Comparison of ENCODE assay signal across 1 cellular context in the genomic region with DNA sequence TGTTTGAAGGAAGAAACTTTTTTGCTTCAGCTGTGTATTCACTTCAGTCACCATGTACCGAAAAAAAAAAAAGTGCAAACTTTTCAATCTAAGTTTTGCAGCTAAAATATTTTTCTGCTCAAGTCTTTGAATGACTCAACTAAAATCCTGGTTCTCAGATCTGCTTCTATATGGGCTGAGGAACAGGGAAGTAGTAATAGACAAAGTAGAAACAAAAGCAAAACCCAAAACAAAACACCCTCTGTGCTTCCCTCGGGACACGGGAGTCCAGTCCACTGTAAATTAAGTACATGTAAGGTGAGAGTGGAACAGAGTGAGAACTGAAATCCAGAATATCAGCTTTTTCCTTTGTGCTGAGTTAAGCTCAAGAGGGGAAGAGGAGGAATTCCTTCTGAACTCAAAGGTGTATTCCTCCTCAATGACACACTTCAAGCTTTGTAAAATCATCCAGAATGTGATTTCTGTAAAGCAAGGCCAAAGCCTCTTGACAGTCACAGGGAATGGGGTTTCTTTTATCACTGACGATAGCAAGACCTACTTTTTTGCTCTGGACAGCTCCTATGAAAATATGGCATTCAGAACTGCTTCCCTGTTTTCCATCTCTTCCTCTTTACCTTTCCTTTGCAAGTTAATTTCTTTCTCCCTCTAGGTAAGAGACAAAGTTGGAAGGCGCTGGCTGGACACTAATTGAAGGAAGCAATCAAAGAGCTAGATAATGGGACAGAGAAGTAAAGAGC.
TF ChIP-seq lines count a peak whose summit lies in the region.

No MANE protein-coding gene starts in this region.

TF ChIP-seq in Ishikawa, 13 proteins besides CTCF, POLR2A, EP300 and RAD21:
- TF ChIP-seq, protein P1, sequence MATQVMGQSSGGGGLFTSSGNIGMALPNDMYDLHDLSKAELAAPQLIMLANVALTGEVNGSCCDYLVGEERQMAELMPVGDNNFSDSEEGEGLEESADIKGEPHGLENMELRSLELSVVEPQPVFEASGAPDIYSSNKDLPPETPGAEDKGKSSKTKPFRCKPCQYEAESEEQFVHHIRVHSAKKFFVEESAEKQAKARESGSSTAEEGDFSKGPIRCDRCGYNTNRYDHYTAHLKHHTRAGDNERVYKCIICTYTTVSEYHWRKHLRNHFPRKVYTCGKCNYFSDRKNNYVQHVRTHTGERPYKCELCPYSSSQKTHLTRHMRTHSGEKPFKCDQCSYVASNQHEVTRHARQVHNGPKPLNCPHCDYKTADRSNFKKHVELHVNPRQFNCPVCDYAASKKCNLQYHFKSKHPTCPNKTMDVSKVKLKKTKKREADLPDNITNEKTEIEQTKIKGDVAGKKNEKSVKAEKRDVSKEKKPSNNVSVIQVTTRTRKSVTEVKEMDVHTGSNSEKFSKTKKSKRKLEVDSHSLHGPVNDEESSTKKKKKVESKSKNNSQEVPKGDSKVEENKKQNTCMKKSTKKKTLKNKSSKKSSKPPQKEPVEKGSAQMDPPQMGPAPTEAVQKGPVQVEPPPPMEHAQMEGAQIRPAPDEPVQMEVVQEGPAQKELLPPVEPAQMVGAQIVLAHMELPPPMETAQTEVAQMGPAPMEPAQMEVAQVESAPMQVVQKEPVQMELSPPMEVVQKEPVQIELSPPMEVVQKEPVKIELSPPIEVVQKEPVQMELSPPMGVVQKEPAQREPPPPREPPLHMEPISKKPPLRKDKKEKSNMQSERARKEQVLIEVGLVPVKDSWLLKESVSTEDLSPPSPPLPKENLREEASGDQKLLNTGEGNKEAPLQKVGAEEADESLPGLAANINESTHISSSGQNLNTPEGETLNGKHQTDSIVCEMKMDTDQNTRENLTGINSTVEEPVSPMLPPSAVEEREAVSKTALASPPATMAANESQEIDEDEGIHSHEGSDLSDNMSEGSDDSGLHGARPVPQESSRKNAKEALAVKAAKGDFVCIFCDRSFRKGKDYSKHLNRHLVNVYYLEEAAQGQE (IDR thresholded peaks at IDR 0.05; ENCODE audit: low read depth): peak; percentile 50; the same call in 1 of the 2 replicates
- TF ChIP-seq TEAD4 (IDR thresholded peaks at IDR 0.05): no peak
TF ChIP-seq in Ishikawa: peak in this region for 1.
